ENCODE assay signal across 9 cellular contexts in genomic region chr2:55364189-55365055, GRCh38. TPM values are rescaled to one million over a fixed set of nuclear protein-coding genes. Genes with fewer than 3 reads are reported as not detected.
A peak's percentile ranks its signal among the peaks of the same experiment; 100 is the strongest.
DNase-seq lines count a peak whose midpoint lies in the region; ATAC-seq, FAIRE-seq and TF ChIP-seq lines count a peak whose summit lies in the region.
"Had no signal": no experiment of that assay in that cellular context is flagged by ENCODE, and none has a peak within 500 bp of the region (broad histone marks: within the 10 kb centered on the region; RNA-seq: fewer than 3 reads in every experiment).

No MANE protein-coding gene starts in this region.

- DNase-seq in GOT3 (lab: John Stamatoyannopoulos, UW): peak; percentile 4
- peak; percentile 96 for DNase-seq in foreskin melanocyte
- DNase-seq in sigmoid colon: peak; percentile 79
- no peak for DNase-seq in NCI-H1436 treated with DMSO at 0.1 percent for 48 hours (lab: John Stamatoyannopoulos, UW)
- DNase-seq in SHP77 (lab: John Stamatoyannopoulos, UW): no peak
- DNase-seq in stimulated activated naive CD8-positive, alpha-beta T cell treated with anti-CD3 and anti-CD28 coated beads, Interleukin-15, Interleukin-2, amounts not matched to agents 100 U/mL and 50 U/mL, for 24 hours: no peak
- DNase-seq: NCI-H187 treated with DMSO at 0.1 percent for 48 hours had no signal

- H3K4me3 ChIP-seq in sigmoid colon: no peak overlapping the region

- no peak for TF ChIP-seq POLR2A in sigmoid colon (IDR thresholded peaks at IDR 0.05)

- TF ChIP-seq CTCF in sigmoid colon (IDR thresholded peaks at IDR 0.05): no peak

- peak; percentile 11 for FAIRE-seq in TTC549 (lab: Jason Lieb, UNC)

- no peaks in the 10 kb centered on the region for H3K27me3 ChIP-seq in sigmoid colon

- no peak for ATAC-seq in GM21526 (IDR thresholded peaks at IDR 0.05; ENCODE audit: low FRiP score, unreplicated experiment)
- no peak for ATAC-seq in stimulated activated naive CD8-positive, alpha-beta T cell treated with anti-CD3 and anti-CD28 coated beads, Interleukin-15, Interleukin-2, amounts not matched to agents 100 U/mL and 50 U/mL, for 24 hours

- H3K9me3 ChIP-seq in sigmoid colon: no peaks in the 10 kb centered on the region

- no peaks in the 10 kb centered on the region for H3K36me3 ChIP-seq in sigmoid colon

- no peak for TF ChIP-seq EP300 in sigmoid colon (IDR thresholded peaks at IDR 0.05)

- peak overlapping the region; percentile 36 to 59 (median 57) for H3K27ac ChIP-seq in sigmoid colon

- intact Hi-C loops in sigmoid colon (cut with DNase I): loop anchor here (2.0 to 5.0 kb wide), 2 partner anchors 54 to 132 kb away; partner anchors contain the start of genes CCDC88A, CLHC1 and RPS27A

- WGBS in sigmoid colon, 2 donors: 85 to 88% methylated on average over 3 of the region's 3 CpGs

- H3K4me1 ChIP-seq in sigmoid colon: peaks cover 0 to 23% (median 9%) of the 10 kb centered on the region in 4 donors

RNA-seq across cellular contexts. Expression of gene CCDC88A, which starts 55.2 kb away (rescaled TPM):
- 10 to 100 TPM; 33.8 to 72.8 (median 44.8) TPM for total RNA-seq in sigmoid colon
- polyA plus RNA-seq in sigmoid colon: 1 to 10 TPM; 5.4 to 6.4 (median 5.5) TPM

Comparison
In these comparisons a context has a peak if more than half of its experiments do, and no peak if none do; other contexts are left out.
1. DNase-seq: peak in GOT3 (single experiment), foreskin melanocyte (single experiment) and sigmoid colon (single experiment); none in NCI-H1436 treated with DMSO at 0.1 percent for 48 hours (single experiment), SHP77 (0 of 2) and stimulated activated naive CD8-positive, alpha-beta T cell treated with anti-CD3 and anti-CD28 coated beads, Interleukin-15, Interleukin-2, amounts not matched to agents 100 U/mL and 50 U/mL, for 24 hours (single experiment).